Comparison of ENCODE assay signal across 9 cellular contexts in the genomic region with DNA sequence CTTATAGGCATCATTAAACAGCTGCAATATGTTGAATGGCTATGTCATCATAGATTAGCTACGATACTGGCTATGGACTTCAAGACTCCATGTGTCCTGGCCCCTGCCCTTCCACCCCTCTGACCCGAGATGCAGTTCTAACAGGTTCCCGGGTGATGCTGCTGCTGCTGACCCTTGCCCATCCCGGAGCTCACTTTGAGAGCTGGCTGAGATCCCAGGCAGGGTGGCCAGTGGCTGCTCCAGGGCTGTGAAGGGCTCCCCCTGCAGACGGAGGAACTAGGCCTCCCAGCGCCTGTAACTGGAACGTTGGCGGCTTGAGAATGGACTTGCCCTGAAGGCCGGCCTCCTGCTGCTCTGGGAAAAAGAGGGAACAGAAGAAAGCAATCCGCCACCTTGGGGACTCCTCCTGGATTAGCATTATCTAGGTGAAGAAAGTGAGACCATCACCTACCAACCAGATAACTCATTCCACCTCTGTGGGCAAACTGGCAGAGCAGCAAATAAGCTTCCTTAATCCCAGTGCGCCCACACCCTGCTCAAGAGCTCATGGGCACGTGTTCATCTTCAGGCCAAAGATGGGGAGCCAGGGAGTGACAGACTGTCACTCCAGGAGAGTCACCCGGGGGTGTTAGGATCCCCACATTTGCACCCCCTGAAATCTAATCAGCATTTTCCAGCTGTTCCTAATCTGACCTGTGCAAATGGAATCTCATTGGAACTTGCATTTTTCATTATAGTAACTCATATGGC. TPM values are rescaled to one million over a fixed set of nuclear protein-coding genes. Genes with fewer than 3 reads are reported as not detected.
A peak's percentile ranks its signal among the peaks of the same experiment; 100 is the strongest.
DNase-seq lines count a peak whose midpoint lies in the region; ATAC-seq, FAIRE-seq and TF ChIP-seq lines count a peak whose summit lies in the region.
"Had no signal": no experiment of that assay in that cellular context is flagged by ENCODE, and none has a peak within 500 bp of the region (broad histone marks: within the 10 kb centered on the region; RNA-seq: fewer than 3 reads in every experiment).

No MANE protein-coding gene starts in this region.

- intact Hi-C loops in K562 (cut with micrococcal nuclease), result loop anchor here (1.0 to 5.0 kb wide), 4 partner anchors 169 to 646 kb away; no protein-coding TSS in a partner anchor
- intact Hi-C loops in HepG2 (cut with micrococcal nuclease; ENCODE audit: unreplicated experiment), result loop anchor here (1.0 to 5.0 kb wide), 3 partner anchors 71 to 337 kb away; no protein-coding TSS in a partner anchor
- intact Hi-C loops in activated CD4-positive, alpha-beta T cell treated with anti-CD3 and anti-CD28 coated beads for 36 hours (cut with DNase I, micrococcal nuclease), result no loop called here

- 16% methylated on average over 13 of the region's 13 CpGs for WGBS in K562 (ENCODE audit: insufficient coverage, low coverage, missing lambda C conversion rate)
- 0% methylated on average over 5 of the region's 13 CpGs for WGBS in HepG2 (ENCODE audit: low lambda C conversion rate)

- no peak overlapping the region for H3K4me3 Mint-ChIP-seq in activated CD4-positive, alpha-beta T cell treated with anti-CD3 and anti-CD28 coated beads for 36 hours

- H3K36me3 ChIP-seq in K562 (ENCODE audit: control insufficient read depth, insufficient read depth, low read length) (no peaks in the 10 kb centered on the region), HepG2 (replicated peaks in 1 of 2; ENCODE audit: control insufficient read depth in 1 of 2, insufficient read depth in 2 of 2, low read length in 2 of 2) (no peaks in the 10 kb centered on the region)

- DNase-seq in COLO829 (ENCODE audit: low spot score), result peak; percentile 63
- DNase-seq in HL-60 (ENCODE audit: low read depth in 1 of 2, low spot score in 1 of 2), result peak in 1 of 2 experiments; percentile 29
- DNase-seq in K562 (ENCODE audit: extremely low read depth in 1 of 4, low spot score in 3 of 4), result peak; percentile 79 to 90 (median 84)
- peak; percentile 48 for DNase-seq in HepG2 (ENCODE audit: low spot score)
- no peak for DNase-seq in activated CD4-positive, alpha-beta T cell treated with anti-CD3 and anti-CD28 coated beads for 36 hours
- no peak for DNase-seq in occipital lobe (lab: John Stamatoyannopoulos, UW)
- DNase-seq in NCI-H2081 (lab: John Stamatoyannopoulos, UW), result no peak

- H3K4me2 ChIP-seq in K562 (ENCODE audit: insufficient read depth, low read length) (peak overlapping the region; percentile 33; the same call in 1 of the 2 replicates), HepG2 (ENCODE audit: low read depth, low read length) (peak overlapping the region; percentile 31; the same call in 1 of the 2 replicates)

- no peaks in the 10 kb centered on the region for H3K9me3 Mint-ChIP-seq in activated CD4-positive, alpha-beta T cell treated with anti-CD3 and anti-CD28 coated beads for 36 hours (ENCODE audit: low read depth)

- H3K9me3 ChIP-seq in K562 (replicated peaks; ENCODE audit: control insufficient read depth, insufficient read depth, low read depth, low read length) (no peaks in the 10 kb centered on the region), HepG2 (ENCODE audit: low read length) (no peaks in the 10 kb centered on the region)

- peaks cover 10 to 11% of the 10 kb centered on the region in 2 experiments; a peak in 4 of 5 replicates for H3K4me1 ChIP-seq in K562 (replicated peaks in 1 of 2; ENCODE audit: control insufficient read depth in 2 of 2, insufficient read depth in 2 of 2, low read length in 2 of 2)
- H3K4me1 ChIP-seq in HepG2 (ENCODE audit: insufficient read depth, low read length), result peaks cover 22% of the 10 kb centered on the region

- H3K79me2 ChIP-seq in K562 (ENCODE audit: control insufficient read depth, insufficient read depth, low read length) (no peaks in the 10 kb centered on the region), HepG2 (ENCODE audit: insufficient read depth, low read length) (no peaks in the 10 kb centered on the region)

- no peak overlapping the region for H3K27ac Mint-ChIP-seq in activated CD4-positive, alpha-beta T cell treated with anti-CD3 and anti-CD28 coated beads for 36 hours

- in situ Hi-C loops in K562 (cut with MboI), result no loop called here
- in situ Hi-C loops in HepG2 (cut with HindIII; ENCODE audit: extremely low pct_ligation_motif_present, low pct_unique_long_range_greater_than_20kb), result loop anchor here (10.0 kb wide), 2 partner anchors 391 to 511 kb away; no protein-coding TSS in a partner anchor

- TF ChIP-seq CTCF in HL-60 (IDR thresholded peaks at IDR 0.05; ENCODE audit: insufficient read depth, low read length) (peak; percentile 5), K562 (IDR thresholded peaks at IDR 0.05 in 2 of 3, conservative IDR thresholded peaks at IDR 0.05 in 1 of 3; ENCODE audit: insufficient read depth in 2 of 3, low read depth in 1 of 3, low read length in 3 of 3) (peak; percentile 80 to 94 (median 93)), HepG2 (CRISPR knock-in tag; IDR thresholded peaks at IDR 0.05) (peak; percentile 85)

- no peak overlapping the region for H3K9ac ChIP-seq in K562 (ENCODE audit: insufficient read depth in 1 of 2, low read depth in 2 of 2, low read length in 2 of 2)
- no peak overlapping the region for H3K9ac ChIP-seq in HepG2 (ENCODE audit: insufficient read depth, low read depth, low read length)

- POLR2A ChIA-PET in K562 (lab: Yijun Ruan, JAX) (interaction anchor here (0.6 to 1.7 kb wide), 22 partner anchors 9 to 1925 kb away, joined by 3 to 13 read pairs (median 3); partner anchors contain the start of gene PARP12), HepG2 (lab: Yijun Ruan, JAX) (no interaction called here)
- POLR2A ChIA-PET in activated CD4-positive, alpha-beta T cell treated with anti-CD3 and anti-CD28 coated beads for 36 hours (lab: Charles Lee), result interaction anchor here (0.5 to 1.1 kb wide), 3 partner anchors 13 to 414 kb away, joined by 3 to 4 read pairs (median 3); no protein-coding TSS in a partner anchor

- H4K20me1 ChIP-seq in K562 (replicated peaks; ENCODE audit: control insufficient read depth, insufficient read depth, low read length) (0 out of 2 replicates have a peak, but pooled peaks cover 5% of the 10 kb centered on the region), HepG2 (ENCODE audit: insufficient read depth, low read length) (no peaks in the 10 kb centered on the region)

- H3K27ac ChIP-seq in HL-60 (replicated peaks) (no peak overlapping the region), K562 (ENCODE audit: extremely low read depth, low read depth, low read length) (no peak overlapping the region), HepG2 (ENCODE audit: extremely low read length, insufficient read depth, low read length) (no peak overlapping the region)
- H3K27ac ChIP-seq: skin epidermis had no signal

- FAIRE-seq in K562 (lab: Jason Lieb, UNC) (peak; percentile 70), HepG2 (lab: Jason Lieb, UNC) (peak; percentile 56)

- H3K27me3 ChIP-seq in HL-60 (ENCODE audit: insufficient read depth, poor library complexity, severe bottlenecking), result no peaks in the 10 kb centered on the region
- peaks cover 4 to 21% of the 10 kb centered on the region in 2 experiments; a peak in 3 of 5 replicates for H3K27me3 ChIP-seq in K562 (ENCODE audit: control insufficient read depth in 2 of 2, insufficient read depth in 2 of 2, low read length in 2 of 2)
- H3K27me3 ChIP-seq in HepG2 (ENCODE audit: control insufficient read depth in 1 of 2, insufficient read depth in 2 of 2, low read length in 2 of 2), result peaks cover 2 to 11% of the 10 kb centered on the region in 2 experiments; a peak in 4 of 5 replicates

- peak; percentile 93 for ATAC-seq in K562
- peak; percentile 91 for ATAC-seq in HepG2
- ATAC-seq in HG03135 (IDR thresholded peaks at IDR 0.05; ENCODE audit: unreplicated experiment), result no peak
- no peak for ATAC-seq in activated CD4-positive, alpha-beta T cell treated with anti-CD3 and anti-CD28 coated beads for 36 hours

- BruUV-seq in K562 (replicated peaks; lab: Mats Ljungman, UMichigan) (no TSS peak), HepG2 (replicated peaks; lab: Mats Ljungman, UMichigan) (no TSS peak)

- CTCF ChIA-PET in K562 (lab: Yijun Ruan, JAX; ENCODE audit: low intra/inter-chr PET ratio) (interaction anchor here (1.6 to 2.0 kb wide), 2 partner anchors 360 to 387 kb away, joined by 5 to 7 read pairs; no protein-coding TSS in a partner anchor), HepG2 (lab: Yijun Ruan, JAX; ENCODE audit: low intra/inter-chr PET ratio, low total read pairs) (no interaction called here)
- CTCF ChIA-PET in activated CD4-positive, alpha-beta T cell treated with anti-CD3 and anti-CD28 coated beads for 36 hours (lab: Charles Lee), result interaction anchor here (0.7 to 9.1 kb wide), 11 partner anchors 10 to 505 kb away, joined by 3 to 80 read pairs (median 6); no protein-coding TSS in a partner anchor

- H3K36me3 Mint-ChIP-seq in activated CD4-positive, alpha-beta T cell treated with anti-CD3 and anti-CD28 coated beads for 36 hours (ENCODE audit: low read depth), result no peaks in the 10 kb centered on the region

- H3K27me3 Mint-ChIP-seq in activated CD4-positive, alpha-beta T cell treated with anti-CD3 and anti-CD28 coated beads for 36 hours, result no peaks in the 10 kb centered on the region

- TF ChIP-seq RAD21 in K562 (CRISPR knock-in tag; conservative IDR thresholded peaks at IDR 0.05 in 1 of 2, IDR thresholded peaks at IDR 0.05 in 1 of 2) (peak; percentile 69 to 85), HepG2 (CRISPR knock-in tag; IDR thresholded peaks at IDR 0.05) (peak; percentile 43; the same call in 1 of the 2 replicates)

- peak overlapping the region; percentile 60 for H2AFZ ChIP-seq in K562 (ENCODE audit: low read depth, low read length)
- no peak overlapping the region for H2AFZ ChIP-seq in HepG2 (ENCODE audit: low read length)

- H3K9me1 ChIP-seq in K562 (ENCODE audit: control insufficient read depth, insufficient read depth, low read length), result no peaks in the 10 kb centered on the region

- H3K4me3 ChIP-seq in HL-60 (replicated peaks; ENCODE audit: insufficient read depth, low read length), result no peak overlapping the region
- H3K4me3 ChIP-seq in K562, result no peak overlapping the region
- H3K4me3 ChIP-seq in HepG2 (replicated peaks in 1 of 3; ENCODE audit: insufficient read depth in 1 of 3, low read depth in 2 of 3, low read length in 3 of 3), result no peak overlapping the region
- H3K4me3 ChIP-seq: skin epidermis had no signal

- H3K4me1 Mint-ChIP-seq in activated CD4-positive, alpha-beta T cell treated with anti-CD3 and anti-CD28 coated beads for 36 hours, result no peaks in the 10 kb centered on the region

- no peak; the same call in 1 of the 2 replicates for TF ChIP-seq EP300 in K562 (IDR thresholded peaks at IDR 0.05; ENCODE audit: low read length)
- no peak for TF ChIP-seq EP300 in HepG2 (IDR thresholded peaks at IDR 0.05; ENCODE audit: low read depth in 2 of 2, low read length in 2 of 2)
- no peak for TF ChIP-seq EP300 in HepG2 (CRISPR knock-in tag; IDR thresholded peaks at IDR 0.05; ENCODE audit: borderline replicate concordance)

- TF ChIP-seq POLR2A in K562 (conservative IDR thresholded peaks at IDR 0.05), result no peak
- no peak for TF ChIP-seq POLR2A in HepG2 (IDR thresholded peaks at IDR 0.05; ENCODE audit: insufficient read depth in 1 of 2, low read depth in 2 of 2, low read length in 2 of 2)

RNA-seq across cellular contexts. Expression of gene PARP12, which starts 56.8 kb away (rescaled TPM):
- 109 and 119 TPM in 2 replicates for total RNA-seq in K562 (2011; cell fraction: chromatin; rRNA removed; ENCODE audit: low replicate concordance)
- total RNA-seq in K562 (2011; cell fraction: nucleolus; rRNA removed), result 57.4 and 59.0 TPM in 2 replicates
- total RNA-seq in K562 (2011; cell fraction: nucleoplasm; rRNA removed), result 88.5 and 107 TPM in 2 replicates
- total RNA-seq in K562 (2014; rRNA removed), result 20.4 and 25.7 TPM in 2 replicates
- 20.6 and 23.5 TPM in 2 replicates for total RNA-seq in K562 (2014; rRNA removed; fragmentation: Illumina TruSeq; extraction: Trizol)
- total RNA-seq in K562 (2015; rRNA removed; fragmentation: Illumina TruSeq; extraction: Trizol), result 22.1 and 23.4 TPM in 2 replicates
- 23.3 and 25.5 TPM in 2 replicates for total RNA-seq in K562 (2021)
- 35.6 and 40.4 TPM in 2 replicates for polyA plus RNA-seq in K562 (2011; rRNA removed)
- polyA plus RNA-seq in K562 (2011; cell fraction: cytosol; rRNA removed), result 26.6 and 44.3 TPM in 2 replicates
- polyA plus RNA-seq in K562 (2011; cell fraction: nucleus; rRNA removed), result 108 and 147 TPM in 2 replicates
- 18.4 and 26.4 TPM in 2 replicates for polyA plus RNA-seq in K562 (2012)
- 24.7 and 27.7 TPM in 2 replicates for polyA plus RNA-seq in K562 (2014; fragmentation: Illumina TruSeq; extraction: Trizol)
- polyA plus RNA-seq in K562 (2014; fragmentation: Nextera tagmentation; extraction: Ambion mirVana), result 1 to 10 TPM; 4.6 to 7.1 TPM
- polyA plus RNA-seq in K562 (2014; rRNA removed), result 21.4 and 23.9 TPM in 2 replicates
- 33.4 and 43.2 TPM in 2 replicates for polyA minus RNA-seq in K562 (2011; rRNA and poly(A)+ RNA removed)
- polyA minus RNA-seq in K562 (2011; cell fraction: cytosol; rRNA and poly(A)+ RNA removed), result 21.9 and 24.1 TPM in 2 replicates
- 31.2 and 37.2 TPM in 2 replicates for polyA minus RNA-seq in K562 (2011; cell fraction: nucleus; rRNA and poly(A)+ RNA removed)
- total RNA-seq in HepG2 (2016; rRNA removed; fragmentation: Illumina TruSeq; extraction: Trizol), result 15.5 and 16.2 TPM in 2 replicates
- 5.1 and 6.0 TPM in 2 replicates for total RNA-seq in HepG2 (2016; cell fraction: cytosol; rRNA removed; fragmentation: Illumina TruSeq; extraction: Trizol; ENCODE audit: low read depth)
- total RNA-seq in HepG2 (2016; cell fraction: insoluble cytoplasmic fraction; rRNA removed; fragmentation: Illumina TruSeq; extraction: Trizol), result 14.9 and 16.1 TPM in 2 replicates
- total RNA-seq in HepG2 (2016; cell fraction: membrane; rRNA removed; fragmentation: Illumina TruSeq; extraction: Trizol), result 7.8 TPM in 2 replicates
- 20.8 and 22.4 TPM in 2 replicates for total RNA-seq in HepG2 (2016; cell fraction: nucleus; rRNA removed; fragmentation: Illumina TruSeq; extraction: Trizol)
- 35.2 and 37.1 TPM in 2 replicates for polyA plus RNA-seq in HepG2 (2011; rRNA removed)
- 22.5 and 24.9 TPM in 2 replicates for polyA plus RNA-seq in HepG2 (2011; cell fraction: cytosol; rRNA removed)
- 82.0 and 93.9 TPM in 2 replicates for polyA plus RNA-seq in HepG2 (2011; cell fraction: nucleus; rRNA removed)
- 18.0 and 20.0 TPM in 2 replicates for polyA plus RNA-seq in HepG2 (2012)
- polyA plus RNA-seq in HepG2 (2016; cell fraction: cytosol; fragmentation: Illumina TruSeq; extraction: Trizol; ENCODE audit: low read depth), result 1.4 and 1.5 TPM in 2 replicates
- polyA plus RNA-seq in HepG2 (2016; cell fraction: insoluble cytoplasmic fraction; fragmentation: Illumina TruSeq; extraction: Trizol; ENCODE audit: low read depth), result 13.9 and 16.3 TPM in 2 replicates
- 4.4 and 4.5 TPM in 2 replicates for polyA plus RNA-seq in HepG2 (2016; cell fraction: membrane; fragmentation: Illumina TruSeq; extraction: Trizol; ENCODE audit: low read depth)
- 31.0 and 39.2 TPM in 2 replicates for polyA plus RNA-seq in HepG2 (2016; cell fraction: nucleus; fragmentation: Illumina TruSeq; extraction: Trizol; ENCODE audit: insufficient read depth, low read depth)
- 52.9 and 70.5 TPM in 2 replicates for polyA minus RNA-seq in HepG2 (2011; rRNA and poly(A)+ RNA removed; ENCODE audit: low replicate concordance)
- 23.5 and 23.8 TPM in 2 replicates for polyA minus RNA-seq in HepG2 (2011; cell fraction: cytosol; rRNA and poly(A)+ RNA removed)
- 46.7 and 57.6 TPM in 2 replicates for polyA minus RNA-seq in HepG2 (2011; cell fraction: nucleus; rRNA and poly(A)+ RNA removed)
- total RNA-seq in activated CD4-positive, alpha-beta T cell treated with anti-CD3 and anti-CD28 coated beads for 36 hours, result 10 to 100 TPM; 25.7 to 28.7 TPM
- 3.0 TPM for total RNA-seq in occipital lobe

Comparison
In these comparisons a context has a peak if more than half of its experiments do, and no peak if none do; other contexts are left out.
1. DNase-seq: peak in COLO829 (single experiment), K562 (4 of 4) and HepG2 (single experiment); none in activated CD4-positive, alpha-beta T cell treated with anti-CD3 and anti-CD28 coated beads for 36 hours (single experiment), occipital lobe (single experiment) and NCI-H2081 (0 of 2).
2. CTCF ChIP-seq: peak in every context shown above with its lines; median percentile 93 in K562; 85 in HepG2; 5 in HL-60.
3. ATAC-seq: peak in K562 (single experiment) and HepG2 (single experiment); none in HG03135 (single experiment) and activated CD4-positive, alpha-beta T cell treated with anti-CD3 and anti-CD28 coated beads for 36 hours (single experiment).
4. intact Hi-C loops: an anchor here in K562 (1.0 to 5.0 kb wide) and HepG2 (1.0 to 5.0 kb wide); none called in activated CD4-positive, alpha-beta T cell treated with anti-CD3 and anti-CD28 coated beads for 36 hours.